1 cellular context compared by ENCODE assay signal in genomic region chr9:94706922-94707321, GRCh38.
A peak's percentile ranks its signal among the peaks of the same experiment; 100 is the strongest.
TF ChIP-seq lines count a peak whose summit lies in the region.

No MANE protein-coding gene starts in this region.

TF ChIP-seq in HepG2, 621 proteins besides CTCF, POLR2A, EP300 and RAD21 (continues in another document):
- peak; percentile 74; the same call in 1 of the 2 replicates for TF ChIP-seq ZNF614 (CRISPR knock-in tag; IDR thresholded peaks at IDR 0.05; ENCODE audit: borderline replicate concordance)
- TF ChIP-seq PCBP1 (IDR thresholded peaks at IDR 0.05; ENCODE audit: borderline replicate concordance, low read depth, low read length), result no peak
- no peak for TF ChIP-seq DDIT3 (CRISPR knock-in tag; IDR thresholded peaks at IDR 0.05)
- no peak for TF ChIP-seq DR1 (CRISPR knock-in tag; IDR thresholded peaks at IDR 0.05)
- TF ChIP-seq, protein P1, sequence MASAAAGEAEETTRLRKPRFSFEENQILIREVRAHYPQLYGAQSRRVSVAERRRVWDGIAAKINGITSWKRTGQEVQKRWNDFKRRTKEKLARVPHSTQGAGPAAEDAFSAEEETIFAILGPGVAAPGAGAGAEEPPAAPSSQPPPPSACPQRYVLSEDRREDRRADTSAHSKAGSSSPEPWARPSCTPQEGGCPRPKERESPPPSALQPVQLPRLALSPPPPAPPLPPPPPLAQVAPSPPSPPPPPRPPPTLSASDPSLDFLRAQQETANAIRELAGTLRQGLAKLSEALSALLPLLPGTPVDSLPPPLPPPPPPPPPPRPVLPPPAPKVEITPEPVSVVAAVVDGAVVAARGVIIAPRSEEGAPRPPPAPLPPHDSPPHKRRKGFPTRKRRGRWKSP (CRISPR knock-in tag; IDR thresholded peaks at IDR 0.05), result no peak
- no peak for TF ChIP-seq PAF1 (CRISPR knock-in tag; IDR thresholded peaks at IDR 0.05)
- TF ChIP-seq ZNF138 (CRISPR knock-in tag; IDR thresholded peaks at IDR 0.05; ENCODE audit: low read depth), result no peak
- no peak for TF ChIP-seq MAX (IDR thresholded peaks at IDR 0.05)
- TF ChIP-seq ZNF264 (CRISPR knock-in tag; IDR thresholded peaks at IDR 0.05), result peak; percentile 39; the same call in 1 of the 2 replicates
- TF ChIP-seq GPN1 (CRISPR knock-in tag; IDR thresholded peaks at IDR 0.05; ENCODE audit: borderline replicate concordance), result no peak
- no peak for TF ChIP-seq ZNF432 (CRISPR knock-in tag; IDR thresholded peaks at IDR 0.05; ENCODE audit: borderline replicate concordance)
- no peak for TF ChIP-seq ZNF784 (CRISPR knock-in tag; IDR thresholded peaks at IDR 0.05; ENCODE audit: borderline replicate concordance)
- TF ChIP-seq ZNF280B (CRISPR knock-in tag; IDR thresholded peaks at IDR 0.05; ENCODE audit: borderline replicate concordance), result no peak
- TF ChIP-seq RXRB (CRISPR knock-in tag; IDR thresholded peaks at IDR 0.05; ENCODE audit: borderline replicate concordance), result peak; percentile 84; the same call in 1 of the 2 replicates
- TF ChIP-seq SYNCRIP (IDR thresholded peaks at IDR 0.05; ENCODE audit: insufficient read depth, low read depth, low read length), result no peak
- no peak for TF ChIP-seq ZNF749 (CRISPR knock-in tag; IDR thresholded peaks at IDR 0.05; ENCODE audit: borderline replicate concordance)
- TF ChIP-seq, protein P2, sequence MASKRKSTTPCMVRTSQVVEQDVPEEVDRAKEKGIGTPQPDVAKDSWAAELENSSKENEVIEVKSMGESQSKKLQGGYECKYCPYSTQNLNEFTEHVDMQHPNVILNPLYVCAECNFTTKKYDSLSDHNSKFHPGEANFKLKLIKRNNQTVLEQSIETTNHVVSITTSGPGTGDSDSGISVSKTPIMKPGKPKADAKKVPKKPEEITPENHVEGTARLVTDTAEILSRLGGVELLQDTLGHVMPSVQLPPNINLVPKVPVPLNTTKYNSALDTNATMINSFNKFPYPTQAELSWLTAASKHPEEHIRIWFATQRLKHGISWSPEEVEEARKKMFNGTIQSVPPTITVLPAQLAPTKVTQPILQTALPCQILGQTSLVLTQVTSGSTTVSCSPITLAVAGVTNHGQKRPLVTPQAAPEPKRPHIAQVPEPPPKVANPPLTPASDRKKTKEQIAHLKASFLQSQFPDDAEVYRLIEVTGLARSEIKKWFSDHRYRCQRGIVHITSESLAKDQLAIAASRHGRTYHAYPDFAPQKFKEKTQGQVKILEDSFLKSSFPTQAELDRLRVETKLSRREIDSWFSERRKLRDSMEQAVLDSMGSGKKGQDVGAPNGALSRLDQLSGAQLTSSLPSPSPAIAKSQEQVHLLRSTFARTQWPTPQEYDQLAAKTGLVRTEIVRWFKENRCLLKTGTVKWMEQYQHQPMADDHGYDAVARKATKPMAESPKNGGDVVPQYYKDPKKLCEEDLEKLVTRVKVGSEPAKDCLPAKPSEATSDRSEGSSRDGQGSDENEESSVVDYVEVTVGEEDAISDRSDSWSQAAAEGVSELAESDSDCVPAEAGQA (IDR thresholded peaks at IDR 0.05; ENCODE audit: low read depth), result no peak
- TF ChIP-seq, protein P2 (CRISPR knock-in tag; IDR thresholded peaks at IDR 0.05; ENCODE audit: borderline replicate concordance), result no peak
- TF ChIP-seq, protein P3, sequence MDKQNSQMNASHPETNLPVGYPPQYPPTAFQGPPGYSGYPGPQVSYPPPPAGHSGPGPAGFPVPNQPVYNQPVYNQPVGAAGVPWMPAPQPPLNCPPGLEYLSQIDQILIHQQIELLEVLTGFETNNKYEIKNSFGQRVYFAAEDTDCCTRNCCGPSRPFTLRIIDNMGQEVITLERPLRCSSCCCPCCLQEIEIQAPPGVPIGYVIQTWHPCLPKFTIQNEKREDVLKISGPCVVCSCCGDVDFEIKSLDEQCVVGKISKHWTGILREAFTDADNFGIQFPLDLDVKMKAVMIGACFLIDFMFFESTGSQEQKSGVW (CRISPR knock-in tag; IDR thresholded peaks at IDR 0.05; ENCODE audit: borderline replicate concordance), result no peak
- no peak for TF ChIP-seq GTF2F1 (IDR thresholded peaks at IDR 0.05; ENCODE audit: low read length)
- TF ChIP-seq TBX3 (IDR thresholded peaks at IDR 0.05; ENCODE audit: borderline replicate concordance), result no peak
- no peak for TF ChIP-seq ZNF543 (CRISPR knock-in tag; IDR thresholded peaks at IDR 0.05)
- no peak for TF ChIP-seq PBX3 (CRISPR knock-in tag; IDR thresholded peaks at IDR 0.05; ENCODE audit: borderline replicate concordance)
- TF ChIP-seq ERF (CRISPR knock-in tag; IDR thresholded peaks at IDR 0.05), result 0 out of 2 replicates have a peak, but pooled peaks have one; percentile 47
- TF ChIP-seq PRDM4 (CRISPR knock-in tag; IDR thresholded peaks at IDR 0.05; ENCODE audit: borderline replicate concordance), result no peak
- TF ChIP-seq TGIF2 (CRISPR knock-in tag; IDR thresholded peaks at IDR 0.05), result no peak
- TF ChIP-seq ZNF225 (CRISPR knock-in tag; IDR thresholded peaks at IDR 0.05), result no peak
- TF ChIP-seq RFXAP (CRISPR knock-in tag; IDR thresholded peaks at IDR 0.05; ENCODE audit: borderline replicate concordance), result no peak
- TF ChIP-seq, protein P4, sequence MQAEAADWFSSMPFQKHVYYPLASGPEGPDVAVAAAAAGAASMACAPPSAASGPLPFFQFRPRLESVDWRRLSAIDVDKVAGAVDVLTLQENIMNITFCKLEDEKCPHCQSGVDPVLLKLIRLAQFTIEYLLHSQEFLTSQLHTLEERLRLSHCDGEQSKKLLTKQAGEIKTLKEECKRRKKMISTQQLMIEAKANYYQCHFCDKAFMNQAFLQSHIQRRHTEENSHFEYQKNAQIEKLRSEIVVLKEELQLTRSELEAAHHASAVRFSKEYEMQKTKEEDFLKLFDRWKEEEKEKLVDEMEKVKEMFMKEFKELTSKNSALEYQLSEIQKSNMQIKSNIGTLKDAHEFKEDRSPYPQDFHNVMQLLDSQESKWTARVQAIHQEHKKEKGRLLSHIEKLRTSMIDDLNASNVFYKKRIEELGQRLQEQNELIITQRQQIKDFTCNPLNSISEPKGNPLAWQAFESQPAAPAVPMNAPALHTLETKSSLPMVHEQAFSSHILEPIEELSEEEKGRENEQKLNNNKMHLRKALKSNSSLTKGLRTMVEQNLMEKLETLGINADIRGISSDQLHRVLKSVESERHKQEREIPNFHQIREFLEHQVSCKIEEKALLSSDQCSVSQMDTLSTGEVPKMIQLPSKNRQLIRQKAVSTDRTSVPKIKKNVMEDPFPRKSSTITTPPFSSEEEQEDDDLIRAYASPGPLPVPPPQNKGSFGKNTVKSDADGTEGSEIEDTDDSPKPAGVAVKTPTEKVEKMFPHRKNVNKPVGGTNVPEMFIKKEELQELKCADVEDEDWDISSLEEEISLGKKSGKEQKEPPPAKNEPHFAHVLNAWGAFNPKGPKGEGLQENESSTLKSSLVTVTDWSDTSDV (CRISPR knock-in tag; IDR thresholded peaks at IDR 0.05), result no peak
- TF ChIP-seq HMG20B (CRISPR knock-in tag; conservative IDR thresholded peaks at IDR 0.05), result no peak
- TF ChIP-seq ATF6 (CRISPR knock-in tag; conservative IDR thresholded peaks at IDR 0.05), result no peak
- peak; percentile 69; the same call in 1 of the 2 replicates for TF ChIP-seq MIXL1 (CRISPR knock-in tag; IDR thresholded peaks at IDR 0.05)
- no peak for TF ChIP-seq ARID2 (CRISPR knock-in tag; IDR thresholded peaks at IDR 0.05; ENCODE audit: borderline replicate concordance)
- no peak for TF ChIP-seq SP1 (IDR thresholded peaks at IDR 0.05)
- no peak for TF ChIP-seq SP1 (CRISPR knock-in tag; IDR thresholded peaks at IDR 0.05)
- TF ChIP-seq IKZF1 (IDR thresholded peaks at IDR 0.05), result no peak
- TF ChIP-seq ZMYM2 (CRISPR knock-in tag; IDR thresholded peaks at IDR 0.05), result no peak
- TF ChIP-seq RNF219 (CRISPR knock-in tag; IDR thresholded peaks at IDR 0.05), result no peak
- no peak for TF ChIP-seq RXRA (CRISPR knock-in tag; IDR thresholded peaks at IDR 0.05)
